1 cellular context compared by ENCODE assay signal in the genomic region with DNA sequence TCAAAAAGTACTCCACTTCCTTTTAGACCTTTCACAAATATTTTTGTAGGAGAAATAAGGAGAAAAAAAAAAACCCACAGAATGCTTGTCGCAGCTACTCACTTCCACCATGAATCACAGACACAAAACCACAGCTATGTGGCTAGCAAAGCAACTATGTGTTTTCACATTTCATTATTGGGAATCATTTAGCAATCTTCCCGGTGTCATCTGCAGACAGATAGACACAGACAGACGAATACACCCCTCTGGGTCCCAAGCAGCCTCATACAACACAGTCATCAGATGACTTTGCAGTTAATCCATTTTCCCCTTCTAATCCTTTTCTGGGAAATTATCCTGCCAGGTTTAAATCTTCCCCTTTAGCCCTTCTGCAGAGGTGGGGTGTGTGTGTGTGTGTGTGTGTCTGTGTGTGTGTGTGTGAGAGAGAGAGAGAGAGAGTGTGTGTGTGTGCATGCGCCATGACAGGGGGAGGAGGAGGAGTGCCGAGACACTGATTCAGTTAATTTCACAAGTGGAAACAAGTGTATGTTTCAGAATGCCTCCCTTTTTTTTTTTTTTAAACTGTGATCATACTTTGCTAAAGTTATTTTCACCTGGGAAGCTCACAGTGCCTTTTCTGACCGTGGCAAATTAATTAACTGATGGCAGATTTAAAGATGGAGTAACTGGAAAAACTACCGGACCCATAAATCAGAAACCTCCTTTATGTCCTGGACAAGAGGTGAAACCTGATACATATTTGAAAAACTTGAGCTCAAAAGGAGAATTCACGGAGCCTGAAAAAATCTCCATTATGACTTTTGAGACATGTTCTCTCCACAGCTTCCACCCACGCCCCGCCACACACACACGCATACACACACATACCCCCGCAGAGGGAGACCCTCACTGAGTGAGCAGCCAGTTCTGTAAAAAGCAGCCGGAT.
TF ChIP-seq lines count a peak whose summit lies in the region.

No MANE protein-coding gene starts in this region.

TF ChIP-seq in GM23338, 12 proteins besides CTCF, POLR2A, EP300 and RAD21 (continued from another document):
- TF ChIP-seq, protein P1, sequence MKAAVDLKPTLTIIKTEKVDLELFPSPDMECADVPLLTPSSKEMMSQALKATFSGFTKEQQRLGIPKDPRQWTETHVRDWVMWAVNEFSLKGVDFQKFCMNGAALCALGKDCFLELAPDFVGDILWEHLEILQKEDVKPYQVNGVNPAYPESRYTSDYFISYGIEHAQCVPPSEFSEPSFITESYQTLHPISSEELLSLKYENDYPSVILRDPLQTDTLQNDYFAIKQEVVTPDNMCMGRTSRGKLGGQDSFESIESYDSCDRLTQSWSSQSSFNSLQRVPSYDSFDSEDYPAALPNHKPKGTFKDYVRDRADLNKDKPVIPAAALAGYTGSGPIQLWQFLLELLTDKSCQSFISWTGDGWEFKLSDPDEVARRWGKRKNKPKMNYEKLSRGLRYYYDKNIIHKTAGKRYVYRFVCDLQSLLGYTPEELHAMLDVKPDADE (IDR thresholded peaks at IDR 0.05): no peak
- TF ChIP-seq POLR2AphosphoS5 (IDR thresholded peaks at IDR 0.05; ENCODE audit: low read depth): no peak
- TF ChIP-seq ZNF331 (CRISPR knock-in tag; IDR thresholded peaks at IDR 0.05; ENCODE audit: low read depth): no peak
- no peak for TF ChIP-seq JUNB (IDR thresholded peaks at IDR 0.05; ENCODE audit: unreplicated experiment)
- TF ChIP-seq EZH2 (IDR thresholded peaks at IDR 0.05; ENCODE audit: low read depth, unreplicated experiment): no peak
- TF ChIP-seq NANOG (IDR thresholded peaks at IDR 0.05; ENCODE audit: borderline replicate concordance): no peak
- TF ChIP-seq EZH2phosphoT487 (IDR thresholded peaks at IDR 0.05; ENCODE audit: unreplicated experiment): no peak
- TF ChIP-seq, protein P2, sequence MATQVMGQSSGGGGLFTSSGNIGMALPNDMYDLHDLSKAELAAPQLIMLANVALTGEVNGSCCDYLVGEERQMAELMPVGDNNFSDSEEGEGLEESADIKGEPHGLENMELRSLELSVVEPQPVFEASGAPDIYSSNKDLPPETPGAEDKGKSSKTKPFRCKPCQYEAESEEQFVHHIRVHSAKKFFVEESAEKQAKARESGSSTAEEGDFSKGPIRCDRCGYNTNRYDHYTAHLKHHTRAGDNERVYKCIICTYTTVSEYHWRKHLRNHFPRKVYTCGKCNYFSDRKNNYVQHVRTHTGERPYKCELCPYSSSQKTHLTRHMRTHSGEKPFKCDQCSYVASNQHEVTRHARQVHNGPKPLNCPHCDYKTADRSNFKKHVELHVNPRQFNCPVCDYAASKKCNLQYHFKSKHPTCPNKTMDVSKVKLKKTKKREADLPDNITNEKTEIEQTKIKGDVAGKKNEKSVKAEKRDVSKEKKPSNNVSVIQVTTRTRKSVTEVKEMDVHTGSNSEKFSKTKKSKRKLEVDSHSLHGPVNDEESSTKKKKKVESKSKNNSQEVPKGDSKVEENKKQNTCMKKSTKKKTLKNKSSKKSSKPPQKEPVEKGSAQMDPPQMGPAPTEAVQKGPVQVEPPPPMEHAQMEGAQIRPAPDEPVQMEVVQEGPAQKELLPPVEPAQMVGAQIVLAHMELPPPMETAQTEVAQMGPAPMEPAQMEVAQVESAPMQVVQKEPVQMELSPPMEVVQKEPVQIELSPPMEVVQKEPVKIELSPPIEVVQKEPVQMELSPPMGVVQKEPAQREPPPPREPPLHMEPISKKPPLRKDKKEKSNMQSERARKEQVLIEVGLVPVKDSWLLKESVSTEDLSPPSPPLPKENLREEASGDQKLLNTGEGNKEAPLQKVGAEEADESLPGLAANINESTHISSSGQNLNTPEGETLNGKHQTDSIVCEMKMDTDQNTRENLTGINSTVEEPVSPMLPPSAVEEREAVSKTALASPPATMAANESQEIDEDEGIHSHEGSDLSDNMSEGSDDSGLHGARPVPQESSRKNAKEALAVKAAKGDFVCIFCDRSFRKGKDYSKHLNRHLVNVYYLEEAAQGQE (IDR thresholded peaks at IDR 0.05; ENCODE audit: unreplicated experiment): no peak
- TF ChIP-seq ZNF114 (CRISPR knock-in tag; IDR thresholded peaks at IDR 0.05): no peak
